Comparison of ENCODE assay signal across 8 cellular contexts in genomic region chr3:128075516-128076464, GRCh38. TPM values are rescaled to one million over a fixed set of nuclear protein-coding genes. Genes with fewer than 3 reads are reported as not detected.
A peak's percentile ranks its signal among the peaks of the same experiment; 100 is the strongest.
DNase-seq lines count a peak whose midpoint lies in the region; ATAC-seq, FAIRE-seq and TF ChIP-seq lines count a peak whose summit lies in the region.

No MANE protein-coding gene starts in this region.

- TF ChIP-seq POLR2A in HepG2 (IDR thresholded peaks at IDR 0.05; ENCODE audit: insufficient read depth in 1 of 2, low read depth in 2 of 2, low read length in 2 of 2) = no peak

- H3K4me3 ChIP-seq in CD8-positive, alpha-beta memory T cell (ENCODE audit: low read length) = peak overlapping the region; percentile 55
- no peak overlapping the region for H3K4me3 ChIP-seq in HepG2 (replicated peaks in 1 of 3; ENCODE audit: insufficient read depth in 1 of 3, low read depth in 2 of 3, low read length in 3 of 3)

- TF ChIP-seq EP300 in HepG2 (IDR thresholded peaks at IDR 0.05; ENCODE audit: low read depth in 2 of 2, low read length in 2 of 2) (no peak), HepG2 (CRISPR knock-in tag; IDR thresholded peaks at IDR 0.05; ENCODE audit: borderline replicate concordance) (no peak)

- TF ChIP-seq RAD21 in HepG2 (CRISPR knock-in tag; IDR thresholded peaks at IDR 0.05) = no peak

- in situ Hi-C loops in HepG2 (cut with HindIII; ENCODE audit: extremely low pct_ligation_motif_present, low pct_unique_long_range_greater_than_20kb) = no loop called here

- WGBS in HepG2 (ENCODE audit: low lambda C conversion rate) = 96% methylated on average over 53 of the region's 78 CpGs

- TF ChIP-seq CTCF in HepG2 (CRISPR knock-in tag; IDR thresholded peaks at IDR 0.05) = peak; percentile 14; the same call in 1 of the 2 replicates

- peaks cover 6% of the 10 kb centered on the region for H3K36me3 ChIP-seq in CD8-positive, alpha-beta memory T cell (ENCODE audit: insufficient read depth, low read length)
- peaks cover 18 to 54% of the 10 kb centered on the region in 2 experiments for H3K36me3 ChIP-seq in HepG2 (replicated peaks in 1 of 2; ENCODE audit: control insufficient read depth in 1 of 2, insufficient read depth in 2 of 2, low read length in 2 of 2)

- no TSS peak for BruUV-seq in HepG2 (replicated peaks; lab: Mats Ljungman, UMichigan)

- intact Hi-C loops in dendritic cell treated with granulocyte-macrophage colony-stimulating factor and Interleukin-4, amounts not matched to agents 40 ng/mL and 50 ng/mL, for 4 days (cut with micrococcal nuclease) = loop anchor here (1.0 to 5.0 kb wide), 3 partner anchors 23 to 72 kb away; partner anchors contain the start of genes RUVBL1 and SEC61A1
- intact Hi-C loops in HepG2 (cut with micrococcal nuclease; ENCODE audit: unreplicated experiment) = no loop called here

- H4K20me1 ChIP-seq in HepG2 (ENCODE audit: insufficient read depth, low read length) = peaks cover 10% of the 10 kb centered on the region; the same call in 1 of the 2 replicates

- peak overlapping the region in 4 of 8 donors; percentile 26 to 66 (median 52) for H3K27ac Mint-ChIP-seq in CD8-positive, alpha-beta memory T cell
- peak overlapping the region; percentile 72 for H3K27ac Mint-ChIP-seq in dendritic cell treated with granulocyte-macrophage colony-stimulating factor and Interleukin-4, amounts not matched to agents 40 ng/mL and 50 ng/mL, for 4 days

- H3K9me3 Mint-ChIP-seq in CD8-positive, alpha-beta memory T cell = no peaks in the 10 kb centered on the region
- no peaks in the 10 kb centered on the region for H3K9me3 Mint-ChIP-seq in dendritic cell treated with granulocyte-macrophage colony-stimulating factor and Interleukin-4, amounts not matched to agents 40 ng/mL and 50 ng/mL, for 4 days

- peak overlapping the region; percentile 53 to 85 (median 71) for H3K4me3 Mint-ChIP-seq in CD8-positive, alpha-beta memory T cell
- H3K4me3 Mint-ChIP-seq in dendritic cell treated with granulocyte-macrophage colony-stimulating factor and Interleukin-4, amounts not matched to agents 40 ng/mL and 50 ng/mL, for 4 days = peak overlapping the region; percentile 77

- H3K27ac ChIP-seq in CD8-positive, alpha-beta memory T cell (ENCODE audit: low read depth, low read length) = peak overlapping the region; percentile 20
- H3K27ac ChIP-seq in HepG2 (ENCODE audit: extremely low read length, insufficient read depth, low read length) = no peak overlapping the region

- no peaks in the 10 kb centered on the region for H3K9me3 ChIP-seq in CD8-positive, alpha-beta memory T cell (ENCODE audit: low read length)
- no peaks in the 10 kb centered on the region for H3K9me3 ChIP-seq in HepG2 (ENCODE audit: low read length)

- ATAC-seq in GM21619 (IDR thresholded peaks at IDR 0.05; ENCODE audit: unreplicated experiment) (peak; percentile 65), HepG2 (peak; percentile 1; the same call in 2 of the 3 replicates)

- POLR2A ChIA-PET in CD8-positive, alpha-beta memory T cell (lab: Charles Lee) = interaction anchor here (0.6 kb wide), 1 partner anchor 24 kb away, joined by 3 read pairs; the partner anchor contains the start of gene SEC61A1
- POLR2A ChIA-PET in HepG2 (lab: Yijun Ruan, JAX) = no interaction called here

- FAIRE-seq in HepG2 (lab: Jason Lieb, UNC) = no peak

- H3K36me3 Mint-ChIP-seq in CD8-positive, alpha-beta memory T cell = peaks cover 7 to 56% (median 14%) of the 10 kb centered on the region in 3 donors
- peaks cover 46% of the 10 kb centered on the region for H3K36me3 Mint-ChIP-seq in dendritic cell treated with granulocyte-macrophage colony-stimulating factor and Interleukin-4, amounts not matched to agents 40 ng/mL and 50 ng/mL, for 4 days (ENCODE audit: low read depth)

- no peak overlapping the region for H2AFZ ChIP-seq in HepG2 (ENCODE audit: low read length)

- no peak overlapping the region for H3K9ac ChIP-seq in HepG2 (ENCODE audit: insufficient read depth, low read depth, low read length)

- H3K79me2 ChIP-seq in HepG2 (ENCODE audit: insufficient read depth, low read length) = no peaks in the 10 kb centered on the region

- H3K4me1 ChIP-seq in CD8-positive, alpha-beta memory T cell (ENCODE audit: insufficient read depth, low read length) = peaks cover 16% of the 10 kb centered on the region
- peaks cover 10% of the 10 kb centered on the region; the same call in 1 of the 2 replicates for H3K4me1 ChIP-seq in HepG2 (ENCODE audit: insufficient read depth, low read length)

- H3K4me1 Mint-ChIP-seq in CD8-positive, alpha-beta memory T cell = peaks cover 6 to 19% (median 8%) of the 10 kb centered on the region in 3 donors
- peaks cover 52% of the 10 kb centered on the region for H3K4me1 Mint-ChIP-seq in dendritic cell treated with granulocyte-macrophage colony-stimulating factor and Interleukin-4, amounts not matched to agents 40 ng/mL and 50 ng/mL, for 4 days (ENCODE audit: low read depth)

- peak; percentile 78 to 86 (median 82) for DNase-seq in CD8-positive, alpha-beta memory T cell
- DNase-seq in NCI-H1105 treated with DMSO at 0.1 percent for 48 hours (lab: John Stamatoyannopoulos, UW) = peak; percentile 92
- peak; percentile 79 for DNase-seq in activated CD4-positive, alpha-beta T cell treated with anti-CD3 and anti-CD28 coated beads, Interleukin-2, amount 50 U/mL, for 4 hours
- no peak for DNase-seq in HepG2 (ENCODE audit: low spot score)
- peak; percentile 88 to 89 for DNase-seq in stimulated activated CD4-positive, alpha-beta T cell treated with anti-CD3 and anti-CD28 coated beads, Interleukin-2, amount 100 ng/mL, for 24 hours
- no peak for DNase-seq in NCI-H2227 treated with DMSO at 0.1 percent for 48 hours (lab: John Stamatoyannopoulos, UW)

- CTCF ChIA-PET in CD8-positive, alpha-beta memory T cell (lab: Charles Lee) = interaction anchor here (0.6 to 3.0 kb wide), 11 partner anchors 8 to 246 kb away, joined by 3 to 15 read pairs (median 4); partner anchors contain the start of gene RUVBL1
- CTCF ChIA-PET in HepG2 (lab: Yijun Ruan, JAX; ENCODE audit: low intra/inter-chr PET ratio, low total read pairs) = no interaction called here

- H3K27me3 ChIP-seq in CD8-positive, alpha-beta memory T cell (ENCODE audit: insufficient read depth, low read length, poor library complexity, severe bottlenecking) = no peaks in the 10 kb centered on the region
- no peaks in the 10 kb centered on the region for H3K27me3 ChIP-seq in HepG2 (ENCODE audit: control insufficient read depth in 1 of 2, insufficient read depth in 2 of 2, low read length in 2 of 2)

- H3K27me3 Mint-ChIP-seq in CD8-positive, alpha-beta memory T cell = peaks cover 0 to 2% of the 10 kb centered on the region in 2 donors
- H3K27me3 Mint-ChIP-seq in dendritic cell treated with granulocyte-macrophage colony-stimulating factor and Interleukin-4, amounts not matched to agents 40 ng/mL and 50 ng/mL, for 4 days = no peaks in the 10 kb centered on the region

- no peak overlapping the region for H3K4me2 ChIP-seq in HepG2 (ENCODE audit: low read depth, low read length)

RNA-seq across cellular contexts. Expression of gene SEC61A1, which starts 23.6 kb away (rescaled TPM):
- total RNA-seq in CD8-positive, alpha-beta memory T cell = 100 to 1,000 TPM; 200 to 208 TPM
- polyA plus RNA-seq in CD8-positive, alpha-beta memory T cell = 176 TPM
- 128 and 203 TPM in 2 replicates for total RNA-seq in HepG2 (2016; rRNA removed; fragmentation: Illumina TruSeq; extraction: Trizol)
- total RNA-seq in HepG2 (2016; cell fraction: cytosol; rRNA removed; fragmentation: Illumina TruSeq; extraction: Trizol; ENCODE audit: low read depth) = 23.2 and 24.0 TPM in 2 replicates
- 113 and 205 TPM in 2 replicates for total RNA-seq in HepG2 (2016; cell fraction: insoluble cytoplasmic fraction; rRNA removed; fragmentation: Illumina TruSeq; extraction: Trizol)
- 77.7 and 81.8 TPM in 2 replicates for total RNA-seq in HepG2 (2016; cell fraction: membrane; rRNA removed; fragmentation: Illumina TruSeq; extraction: Trizol)
- total RNA-seq in HepG2 (2016; cell fraction: nucleus; rRNA removed; fragmentation: Illumina TruSeq; extraction: Trizol) = 217 and 248 TPM in 2 replicates
- polyA plus RNA-seq in HepG2 (2011; rRNA removed) = 170 and 173 TPM in 2 replicates
- polyA plus RNA-seq in HepG2 (2011; cell fraction: cytosol; rRNA removed) = 169 and 191 TPM in 2 replicates
- 153 and 160 TPM in 2 replicates for polyA plus RNA-seq in HepG2 (2011; cell fraction: nucleus; rRNA removed)
- polyA plus RNA-seq in HepG2 (2012) = 121 and 145 TPM in 2 replicates
- polyA plus RNA-seq in HepG2 (2016; cell fraction: cytosol; fragmentation: Illumina TruSeq; extraction: Trizol; ENCODE audit: low read depth) = 19.7 and 20.8 TPM in 2 replicates
- polyA plus RNA-seq in HepG2 (2016; cell fraction: insoluble cytoplasmic fraction; fragmentation: Illumina TruSeq; extraction: Trizol; ENCODE audit: low read depth) = 101 and 109 TPM in 2 replicates
- 42.6 and 47.4 TPM in 2 replicates for polyA plus RNA-seq in HepG2 (2016; cell fraction: membrane; fragmentation: Illumina TruSeq; extraction: Trizol; ENCODE audit: low read depth)
- 314 and 317 TPM in 2 replicates for polyA plus RNA-seq in HepG2 (2016; cell fraction: nucleus; fragmentation: Illumina TruSeq; extraction: Trizol; ENCODE audit: insufficient read depth, low read depth)
- 520 and 651 TPM in 2 replicates for polyA minus RNA-seq in HepG2 (2011; rRNA and poly(A)+ RNA removed; ENCODE audit: low replicate concordance)
- polyA minus RNA-seq in HepG2 (2011; cell fraction: cytosol; rRNA and poly(A)+ RNA removed) = 181 and 199 TPM in 2 replicates
- 116 and 132 TPM in 2 replicates for polyA minus RNA-seq in HepG2 (2011; cell fraction: nucleus; rRNA and poly(A)+ RNA removed)

RNA-seq across cellular contexts. Expression of gene RUVBL1, which starts 47.8 kb away (rescaled TPM):
- 100 to 1,000 TPM; 114 to 116 TPM for total RNA-seq in CD8-positive, alpha-beta memory T cell
- polyA plus RNA-seq in CD8-positive, alpha-beta memory T cell = 69.2 TPM
- total RNA-seq in HepG2 (2016; rRNA removed; fragmentation: Illumina TruSeq; extraction: Trizol) = 86.3 and 120 TPM in 2 replicates
- 21.3 and 22.5 TPM in 2 replicates for total RNA-seq in HepG2 (2016; cell fraction: cytosol; rRNA removed; fragmentation: Illumina TruSeq; extraction: Trizol; ENCODE audit: low read depth)
- total RNA-seq in HepG2 (2016; cell fraction: insoluble cytoplasmic fraction; rRNA removed; fragmentation: Illumina TruSeq; extraction: Trizol) = 90.7 and 130 TPM in 2 replicates
- 28.2 and 30.2 TPM in 2 replicates for total RNA-seq in HepG2 (2016; cell fraction: membrane; rRNA removed; fragmentation: Illumina TruSeq; extraction: Trizol)
- 36.7 and 39.2 TPM in 2 replicates for total RNA-seq in HepG2 (2016; cell fraction: nucleus; rRNA removed; fragmentation: Illumina TruSeq; extraction: Trizol)
- 29.7 and 32.7 TPM in 2 replicates for polyA plus RNA-seq in HepG2 (2011; rRNA removed)
- polyA plus RNA-seq in HepG2 (2011; cell fraction: cytosol; rRNA removed) = 38.1 and 39.4 TPM in 2 replicates
- polyA plus RNA-seq in HepG2 (2011; cell fraction: nucleus; rRNA removed) = 13.5 and 14.5 TPM in 2 replicates
- polyA plus RNA-seq in HepG2 (2012) = 33.6 and 40.3 TPM in 2 replicates
- 11.3 and 12.3 TPM in 2 replicates for polyA plus RNA-seq in HepG2 (2016; cell fraction: cytosol; fragmentation: Illumina TruSeq; extraction: Trizol; ENCODE audit: low read depth)
- polyA plus RNA-seq in HepG2 (2016; cell fraction: insoluble cytoplasmic fraction; fragmentation: Illumina TruSeq; extraction: Trizol; ENCODE audit: low read depth) = 101 and 104 TPM in 2 replicates
- 16.7 and 17.6 TPM in 2 replicates for polyA plus RNA-seq in HepG2 (2016; cell fraction: membrane; fragmentation: Illumina TruSeq; extraction: Trizol; ENCODE audit: low read depth)
- 38.5 and 40.8 TPM in 2 replicates for polyA plus RNA-seq in HepG2 (2016; cell fraction: nucleus; fragmentation: Illumina TruSeq; extraction: Trizol; ENCODE audit: insufficient read depth, low read depth)
- polyA minus RNA-seq in HepG2 (2011; rRNA and poly(A)+ RNA removed; ENCODE audit: low replicate concordance) = 48.8 and 126 TPM in 2 replicates
- 20.6 and 22.9 TPM in 2 replicates for polyA minus RNA-seq in HepG2 (2011; cell fraction: cytosol; rRNA and poly(A)+ RNA removed)
- 24.2 and 25.6 TPM in 2 replicates for polyA minus RNA-seq in HepG2 (2011; cell fraction: nucleus; rRNA and poly(A)+ RNA removed)

Comparison
In these comparisons a context has a peak if more than half of its experiments do, and no peak if none do; other contexts are left out.
1. DNase-seq: peak in CD8-positive, alpha-beta memory T cell (5 of 5), NCI-H1105 treated with DMSO at 0.1 percent for 48 hours (single experiment), activated CD4-positive, alpha-beta T cell treated with anti-CD3 and anti-CD28 coated beads, Interleukin-2, amount 50 U/mL, for 4 hours (2 of 2) and stimulated activated CD4-positive, alpha-beta T cell treated with anti-CD3 and anti-CD28 coated beads, Interleukin-2, amount 100 ng/mL, for 24 hours (2 of 2); none in HepG2 (single experiment) and NCI-H2227 treated with DMSO at 0.1 percent for 48 hours (single experiment).